1 cellular context compared by ENCODE assay signal in the genomic region with DNA sequence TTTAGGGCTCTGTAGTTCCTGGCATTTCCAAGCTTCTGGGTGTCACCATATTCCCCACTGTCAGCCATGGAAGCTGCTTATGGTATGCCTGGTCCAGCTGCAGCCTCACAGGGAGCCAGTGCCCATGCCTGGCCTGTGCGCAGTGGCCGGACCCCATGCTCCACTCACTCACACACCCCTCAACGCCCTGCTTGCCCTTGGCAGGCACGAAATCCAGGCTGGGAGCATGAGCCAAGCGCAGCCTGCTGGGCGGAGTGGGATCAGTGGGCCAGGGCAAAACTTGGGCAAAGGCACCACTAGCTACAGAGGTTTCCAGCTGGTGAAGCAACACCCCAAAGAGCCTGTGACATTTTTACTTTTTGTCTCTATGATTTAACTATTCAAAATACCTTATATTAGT.
TF ChIP-seq lines count a peak whose summit lies in the region.

No MANE protein-coding gene starts in this region.

TF ChIP-seq in IMR-90, 13 proteins besides CTCF, POLR2A, EP300 and RAD21 (continued from another document):
- TF ChIP-seq, protein P1, sequence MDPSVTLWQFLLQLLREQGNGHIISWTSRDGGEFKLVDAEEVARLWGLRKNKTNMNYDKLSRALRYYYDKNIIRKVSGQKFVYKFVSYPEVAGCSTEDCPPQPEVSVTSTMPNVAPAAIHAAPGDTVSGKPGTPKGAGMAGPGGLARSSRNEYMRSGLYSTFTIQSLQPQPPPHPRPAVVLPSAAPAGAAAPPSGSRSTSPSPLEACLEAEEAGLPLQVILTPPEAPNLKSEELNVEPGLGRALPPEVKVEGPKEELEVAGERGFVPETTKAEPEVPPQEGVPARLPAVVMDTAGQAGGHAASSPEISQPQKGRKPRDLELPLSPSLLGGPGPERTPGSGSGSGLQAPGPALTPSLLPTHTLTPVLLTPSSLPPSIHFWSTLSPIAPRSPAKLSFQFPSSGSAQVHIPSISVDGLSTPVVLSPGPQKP (IDR thresholded peaks at IDR 0.05; ENCODE audit: borderline replicate concordance, low read depth, low read length): no peak
- TF ChIP-seq CHD1 (IDR thresholded peaks at IDR 0.05; ENCODE audit: low read depth, low read length) (no peak), NFE2L2 (IDR thresholded peaks at IDR 0.05; ENCODE audit: low read depth, low read length) (no peak), RCOR1 (IDR thresholded peaks at IDR 0.05; ENCODE audit: insufficient replicate concordance, low read length) (no peak), SMC3 (IDR thresholded peaks at IDR 0.05; ENCODE audit: low read depth, low read length) (no peak), BHLHE40 (IDR thresholded peaks at IDR 0.05; ENCODE audit: low read depth, low read length) (no peak), CEBPB (IDR thresholded peaks at IDR 0.05; ENCODE audit: low read depth, low read length) (no peak)
- TF ChIP-seq, protein P2, sequence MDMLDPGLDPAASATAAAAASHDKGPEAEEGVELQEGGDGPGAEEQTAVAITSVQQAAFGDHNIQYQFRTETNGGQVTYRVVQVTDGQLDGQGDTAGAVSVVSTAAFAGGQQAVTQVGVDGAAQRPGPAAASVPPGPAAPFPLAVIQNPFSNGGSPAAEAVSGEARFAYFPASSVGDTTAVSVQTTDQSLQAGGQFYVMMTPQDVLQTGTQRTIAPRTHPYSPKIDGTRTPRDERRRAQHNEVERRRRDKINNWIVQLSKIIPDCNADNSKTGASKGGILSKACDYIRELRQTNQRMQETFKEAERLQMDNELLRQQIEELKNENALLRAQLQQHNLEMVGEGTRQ (IDR thresholded peaks at IDR 0.05; ENCODE audit: low read depth, low read length): no peak
